ENCODE assay signal across 25 cellular contexts in genomic region chr2:177525351-177525750, GRCh38.
"Had no signal": no experiment of that assay in that cellular context is flagged by ENCODE, and none has a peak within 500 bp of the region (broad histone marks: within the 10 kb centered on the region; RNA-seq: fewer than 3 reads in every experiment).

No MANE protein-coding gene starts in this region.

- H3K27ac ChIP-seq: brain microvascular endothelial cell, cardiac muscle cell, KMS-11, RWPE1, SJCRH30, VCaP had no signal

- H3K4me1 ChIP-seq: SJCRH30 had no signal

- H3K27me3 Mint-ChIP-seq: activated CD8-positive, alpha-beta T cell treated with anti-CD3 and anti-CD28 coated beads for 36 hours; activated naive CD8-positive, alpha-beta T cell; activated T-cell treated with anti-CD3 and anti-CD28 coated beads, Interleukin-2, amount 50 U/mL, for 24 hours had no signal

- H3K9me3 Mint-ChIP-seq: activated CD8-positive, alpha-beta T cell treated with anti-CD3 and anti-CD28 coated beads for 36 hours; activated T-cell treated with anti-CD3 and anti-CD28 coated beads, Interleukin-2, amount 50 U/mL, for 24 hours; activated T-helper 1 cell treated with anti-CD3 and anti-CD28 coated beads, Interleukin-12 subunit alpha, Interleukin-12 subunit beta, Interleukin-2, Interleukin-4 antibody, amounts not matched to agents 30 ng/mL and 10 ng/mL and 1 ng/mL, durations not matched to agents 14 hours and 24 hours and 36 hours had no signal

- H3K9me3 ChIP-seq: SJCRH30, SK-N-SH had no signal

- H3K4me2 ChIP-seq: KMS-11, SK-N-SH had no signal

- H3K4me3 ChIP-seq: cardiac muscle cell, SJCRH30 had no signal

- H3K9ac ChIP-seq: KMS-11, SK-N-SH had no signal

- H3K27ac Mint-ChIP-seq: activated CD8-positive, alpha-beta T cell treated with anti-CD3 and anti-CD28 coated beads for 36 hours; activated naive CD8-positive, alpha-beta T cell; activated T-cell treated with anti-CD3 and anti-CD28 coated beads, Interleukin-2, amount 50 U/mL, for 24 hours; activated T-helper 1 cell treated with anti-CD3 and anti-CD28 coated beads, Interleukin-12 subunit alpha, Interleukin-12 subunit beta, Interleukin-2, Interleukin-4 antibody, amounts not matched to agents 30 ng/mL and 10 ng/mL and 1 ng/mL, durations not matched to agents 14 hours and 24 hours and 36 hours had no signal

- H3K27me3 ChIP-seq: brain microvascular endothelial cell, cardiac muscle cell, SJCRH30 had no signal

- H3K4me3 Mint-ChIP-seq: activated CD8-positive, alpha-beta T cell treated with anti-CD3 and anti-CD28 coated beads for 36 hours; activated naive CD8-positive, alpha-beta T cell; activated T-cell treated with anti-CD3 and anti-CD28 coated beads, Interleukin-2, amount 50 U/mL, for 24 hours; activated T-helper 1 cell treated with anti-CD3 and anti-CD28 coated beads, Interleukin-12 subunit alpha, Interleukin-12 subunit beta, Interleukin-2, Interleukin-4 antibody, amounts not matched to agents 30 ng/mL and 10 ng/mL and 1 ng/mL, durations not matched to agents 14 hours and 24 hours and 36 hours had no signal

- ATAC-seq: activated CD8-positive, alpha-beta T cell treated with anti-CD3 and anti-CD28 coated beads for 36 hours; Panc1 had no signal

- DNase-seq: activated CD4-positive, CD25-positive, alpha-beta regulatory T cell; activated CD8-positive, alpha-beta T cell treated with anti-CD3 and anti-CD28 coated beads for 36 hours; activated effector memory CD4-positive, alpha-beta T cell treated with Interleukin-2 at 50 U/mL for 16 hours; activated naive CD4-positive, alpha-beta T cell; activated T-cell treated with anti-CD3 and anti-CD28 coated beads, Interleukin-2, amount 50 U/mL, for 24 hours; brain microvascular endothelial cell; NCI-H1092; NCI-H1417; NCI-H1694 treated with DMSO at 0.1 percent for 48 hours; NCI-H2029 treated with DMSO at 0.1 percent for 48 hours; NCI-H510A treated with DMSO at 0.1 percent for 48 hours; NCI-H69; NK-92 treated with Interleukin-12 subunit alpha and Interleukin-12 subunit beta, amount 100 ng/mL, for 24 hours; OCI-M1; Right ventricle myocardium superior; SJCRH30; SK-N-SH; T-helper 1 cell had no signal

- H3K36me3 ChIP-seq: brain microvascular endothelial cell had no signal
